17 cellular contexts compared by ENCODE assay signal in genomic region chr2:120220756-120221155, GRCh38. TPM values are rescaled to one million over a fixed set of nuclear protein-coding genes. Genes with fewer than 3 reads are reported as not detected.
DNase-seq lines count a peak whose midpoint lies in the region; ATAC-seq, FAIRE-seq and TF ChIP-seq lines count a peak whose summit lies in the region.
"Had no signal": no experiment of that assay in that cellular context is flagged by ENCODE, and none has a peak within 500 bp of the region (broad histone marks: within the 10 kb centered on the region; RNA-seq: fewer than 3 reads in every experiment).

No MANE protein-coding gene starts in this region.

- TF ChIP-seq EP300 in A549 (IDR thresholded peaks at IDR 0.05) (no peak), upper lobe of left lung (IDR thresholded peaks at IDR 0.05) (no peak)

- TF ChIP-seq POLR2A in A549 (IDR thresholded peaks at IDR 0.05; ENCODE audit: low read length) (no peak), upper lobe of left lung (IDR thresholded peaks at IDR 0.05) (no peak)

- 91% methylated on average over 2 of the region's 2 CpGs for WGBS in A549 (ENCODE audit: missing lambda C conversion rate)
- 82 to 83% methylated on average over 2 of the region's 2 CpGs for WGBS in upper lobe of left lung, 2 donors

- H3K9me3 ChIP-seq in A549, result no peaks in the 10 kb centered on the region
- H3K9me3 ChIP-seq in CD4-positive, alpha-beta memory T cell (ENCODE audit: control insufficient read depth in 1 of 2, low read length in 2 of 2), result no peaks in the 10 kb centered on the region
- no peaks in the 10 kb centered on the region for H3K9me3 ChIP-seq in upper lobe of left lung

- intact Hi-C loops in CD4-positive, alpha-beta memory T cell (cut with micrococcal nuclease), result loop anchor here (5.0 kb wide), 1 partner anchor 113 kb away; no protein-coding TSS in a partner anchor

- no peak overlapping the region for H3K4me3 ChIP-seq in A549
- no peak overlapping the region for H3K4me3 ChIP-seq in CD4-positive, alpha-beta memory T cell (ENCODE audit: low read length in 2 of 2)
- H3K4me3 ChIP-seq in upper lobe of left lung, result no peak overlapping the region
- H3K4me3 ChIP-seq: dorsolateral prefrontal cortex had no signal

- FAIRE-seq in A549 (lab: Jason Lieb, UNC), result no peak

- H3K36me3 Mint-ChIP-seq in CD4-positive, alpha-beta memory T cell, result peaks cover 24 to 35% of the 10 kb centered on the region in 2 donors
- peaks cover 12 to 22% of the 10 kb centered on the region in 2 donors for H3K36me3 Mint-ChIP-seq in activated T-cell treated with anti-CD3 and anti-CD28 coated beads, Interleukin-2, amount 50 U/mL, for 72 hours (ENCODE audit: insufficient read depth in 2 of 2)
- H3K36me3 Mint-ChIP-seq in memory B cell (peaks cover 19% of the 10 kb centered on the region), nephron progenitor cell (ENCODE audit: low read depth) (peaks cover 40% of the 10 kb centered on the region), type B pancreatic cell (peaks cover 43% of the 10 kb centered on the region)

- H3K27ac Mint-ChIP-seq in CD4-positive, alpha-beta memory T cell, result peak overlapping the region in 4 of 7 donors; percentile 29 to 97 (median 84)
- H3K27ac Mint-ChIP-seq in activated T-cell treated with anti-CD3 and anti-CD28 coated beads, Interleukin-2, amount 50 U/mL, for 72 hours, result no peak overlapping the region
- H3K27ac Mint-ChIP-seq in memory B cell (no peak overlapping the region), nephron progenitor cell (no peak overlapping the region), type B pancreatic cell (no peak overlapping the region)

- peaks cover 0 to 8% (median 0%) of the 10 kb centered on the region in 8 donors for H3K9me3 Mint-ChIP-seq in CD4-positive, alpha-beta memory T cell
- H3K9me3 Mint-ChIP-seq in activated T-cell treated with anti-CD3 and anti-CD28 coated beads, Interleukin-2, amount 50 U/mL, for 72 hours, result peaks cover 3 to 8% of the 10 kb centered on the region in 2 donors
- H3K9me3 Mint-ChIP-seq in memory B cell, result peaks cover 2% of the 10 kb centered on the region
- peaks cover 37% of the 10 kb centered on the region for H3K9me3 Mint-ChIP-seq in nephron progenitor cell
- H3K9me3 Mint-ChIP-seq in type B pancreatic cell, result peaks cover 13% of the 10 kb centered on the region

- TF ChIP-seq CTCF in A549 (IDR thresholded peaks at IDR 0.05), result no peak
- no peak for TF ChIP-seq CTCF in upper lobe of left lung (IDR thresholded peaks at IDR 0.05)
- no peak for TF ChIP-seq CTCF in nephron progenitor cell (IDR thresholded peaks at IDR 0.05)
- TF ChIP-seq CTCF in type B pancreatic cell (conservative IDR thresholded peaks at IDR 0.05), result no peak

- no peak for TF ChIP-seq RAD21 in A549 (conservative IDR thresholded peaks at IDR 0.05 in 1 of 2, IDR thresholded peaks at IDR 0.05 in 1 of 2)

- H3K36me3 ChIP-seq in CD4-positive, alpha-beta memory T cell (ENCODE audit: insufficient read depth, low read length), result no peaks in the 10 kb centered on the region
- H3K36me3 ChIP-seq in upper lobe of left lung, result peaks cover 0 to 19% (median 0%) of the 10 kb centered on the region in 4 donors

- ATAC-seq in A549, result no peak
- no peak for ATAC-seq in activated T-cell treated with anti-CD3 and anti-CD28 coated beads, Interleukin-2, amount 50 U/mL, for 72 hours (replicated peaks in 1 of 2)
- no peak for ATAC-seq in memory B cell (ENCODE audit: low read depth)
- ATAC-seq in GM18868 (IDR thresholded peaks at IDR 0.05; ENCODE audit: unreplicated experiment), result no peak
- ATAC-seq in upper lobe of left lung (ENCODE audit: low FRiP score in 2 of 2), result no peak

- H3K27ac ChIP-seq in A549, result no peak overlapping the region
- H3K27ac ChIP-seq in CD4-positive, alpha-beta memory T cell (ENCODE audit: low read depth, low read length), result no peak overlapping the region
- no peak overlapping the region for H3K27ac ChIP-seq in upper lobe of left lung
- H3K27ac ChIP-seq: brain microvascular endothelial cell, dorsolateral prefrontal cortex, KMS-11 had no signal

- POLR2A ChIA-PET in A549 (lab: Yijun Ruan, JAX), result no interaction called here
- POLR2A ChIA-PET in CD4-positive, alpha-beta memory T cell (lab: Charles Lee; ENCODE audit: partially characterized antibody), result interaction anchor here (1.6 to 3.9 kb wide), 2 partner anchors 11 to 31 kb away, joined by 7 to 32 read pairs; partner anchors contain the start of gene RALB

- peak overlapping the region in 5 of 8 donors; percentile 4 to 88 (median 47) for H3K4me3 Mint-ChIP-seq in CD4-positive, alpha-beta memory T cell
- peak overlapping the region; percentile 62 to 84 for H3K4me3 Mint-ChIP-seq in activated T-cell treated with anti-CD3 and anti-CD28 coated beads, Interleukin-2, amount 50 U/mL, for 72 hours
- H3K4me3 Mint-ChIP-seq in memory B cell (peak overlapping the region; percentile 4), nephron progenitor cell (no peak overlapping the region), type B pancreatic cell (no peak overlapping the region)

- peak overlapping the region; percentile 88; the same call in 2 of the 3 replicates for H3K4me2 ChIP-seq in A549

- CTCF ChIA-PET in A549 (lab: Yijun Ruan, JAX), result interaction anchor here (0.7 to 1.5 kb wide), 2 partner anchors 46 to 92 kb away, joined by 3 to 4 read pairs; no protein-coding TSS in a partner anchor
- CTCF ChIA-PET in CD4-positive, alpha-beta memory T cell (lab: Charles Lee; ENCODE audit: partially characterized antibody), result no interaction called here

- no peak for DNase-seq in A549 (ENCODE audit: low read depth in 1 of 2, low spot score in 1 of 2)
- no peak for DNase-seq in CD4-positive, alpha-beta memory T cell
- DNase-seq in activated T-cell treated with anti-CD3 and anti-CD28 coated beads, Interleukin-2, amount 50 U/mL, for 72 hours, result no peak
- DNase-seq in memory B cell (ENCODE audit: low spot score in 2 of 2), result no peak
- no peak for DNase-seq in upper lobe of left lung
- DNase-seq in nephron progenitor cell, result no peak
- no peak for DNase-seq in type B pancreatic cell (ENCODE audit: extremely low spot score, unreplicated experiment)
- DNase-seq: activated CD4-positive, alpha-beta T cell treated with anti-CD3 and anti-CD28 coated beads for 1 hour; activated effector memory CD4-positive, alpha-beta T cell treated with anti-CD3 and anti-CD28 coated beads, Interleukin-2, amount 50 U/mL, for 16 hours; brain microvascular endothelial cell; NCI-H1694 treated with DMSO at 0.1 percent for 48 hours; NCI-H510A treated with DMSO at 0.1 percent for 48 hours; substantia nigra had no signal

- no peaks in the 10 kb centered on the region for H3K27me3 Mint-ChIP-seq in CD4-positive, alpha-beta memory T cell
- no peaks in the 10 kb centered on the region for H3K27me3 Mint-ChIP-seq in activated T-cell treated with anti-CD3 and anti-CD28 coated beads, Interleukin-2, amount 50 U/mL, for 72 hours (ENCODE audit: low read depth)
- H3K27me3 Mint-ChIP-seq in memory B cell (no peaks in the 10 kb centered on the region), nephron progenitor cell (ENCODE audit: low read depth, poor library complexity) (peaks cover 27% of the 10 kb centered on the region), type B pancreatic cell (peaks cover 3% of the 10 kb centered on the region)
- H3K27me3 Mint-ChIP-seq: B cell had no signal

- H3K4me1 ChIP-seq in A549 (peaks cover 22% of the 10 kb centered on the region), upper lobe of left lung (peaks cover 24 to 48% (median 29%) of the 10 kb centered on the region in 4 donors)
- H3K4me1 ChIP-seq in CD4-positive, alpha-beta memory T cell (ENCODE audit: insufficient read depth, low read length), result peaks cover 33% of the 10 kb centered on the region

- H3K27me3 ChIP-seq in CD4-positive, alpha-beta memory T cell (ENCODE audit: insufficient read depth, low read length), result no peaks in the 10 kb centered on the region
- H3K27me3 ChIP-seq in upper lobe of left lung, result no peaks in the 10 kb centered on the region
- H3K27me3 ChIP-seq: brain microvascular endothelial cell, dorsolateral prefrontal cortex had no signal

- H3K4me1 Mint-ChIP-seq in CD4-positive, alpha-beta memory T cell, result peaks cover 27 to 61% (median 40%) of the 10 kb centered on the region in 4 donors
- H3K4me1 Mint-ChIP-seq in activated T-cell treated with anti-CD3 and anti-CD28 coated beads, Interleukin-2, amount 50 U/mL, for 72 hours (ENCODE audit: low read depth), result peaks cover 35% of the 10 kb centered on the region
- H3K4me1 Mint-ChIP-seq in memory B cell (peaks cover 41% of the 10 kb centered on the region), nephron progenitor cell (peaks cover 24% of the 10 kb centered on the region), type B pancreatic cell (ENCODE audit: unreplicated experiment) (peaks cover 15% of the 10 kb centered on the region)

TF ChIP-seq in A549, 52 proteins besides CTCF, POLR2A, EP300 and RAD21:
- TF ChIP-seq HOXA7 (CRISPR knock-in tag; IDR thresholded peaks at IDR 0.05) (no peak), NPAS2 (CRISPR knock-in tag; IDR thresholded peaks at IDR 0.05; ENCODE audit: borderline replicate concordance) (no peak)
TF ChIP-seq in A549: peak in this region for 0.

RNA-seq across cellular contexts. Expression of gene TMEM185B, which starts 2.4 kb away (rescaled TPM):
- polyA plus RNA-seq in A549 (2011; rRNA removed), result 41.8 and 48.5 TPM in 2 replicates
- polyA plus RNA-seq in A549 (2012; cell fraction: cytosol; rRNA removed), result 45.8 and 58.0 TPM in 2 replicates
- 57.3 and 71.9 TPM in 2 replicates for polyA plus RNA-seq in A549 (2012; cell fraction: nucleus; rRNA removed)
- 28.7 to 31.5 TPM (median 30.3 TPM) in 3 replicates for polyA plus RNA-seq in A549 (2017; fragmentation: RNase III; extraction: RNeasy Plus Mini Kit Qiagen cat#74134 plus additional on column Dnase treatment)
- 24.1 and 30.9 TPM in 2 replicates for polyA minus RNA-seq in A549 (2011; rRNA and poly(A)+ RNA removed)
- total RNA-seq in CD4-positive, alpha-beta memory T cell, result 10 to 100 TPM; 20.3 to 20.8 TPM
- 10 to 100 TPM; 17.5 to 24.9 TPM for polyA plus RNA-seq in CD4-positive, alpha-beta memory T cell
- 10 to 100 TPM; 20.9 to 21.1 TPM for total RNA-seq in activated T-cell treated with anti-CD3 and anti-CD28 coated beads, Interleukin-2, amount 50 U/mL, for 72 hours
- 10 to 100 TPM; 15.3 to 29.3 (median 25.5) TPM for total RNA-seq in upper lobe of left lung
- total RNA-seq in type B pancreatic cell (ENCODE audit: low replicate concordance), result 23.0 and 27.2 TPM in 2 replicates

RNA-seq across cellular contexts. Expression of gene RALB, which starts 31.9 kb away (rescaled TPM):
- polyA plus RNA-seq in A549 (2011; rRNA removed) (65.9 and 72.9 TPM in 2 replicates), A549 (2017; fragmentation: RNase III; extraction: RNeasy Plus Mini Kit Qiagen cat#74134 plus additional on column Dnase treatment) (71.5 to 77.4 TPM (median 76.5 TPM) in 3 replicates)
- polyA plus RNA-seq in A549 (2012; cell fraction: cytosol; rRNA removed), result 33.6 and 34.3 TPM in 2 replicates
- 10.4 and 19.1 TPM in 2 replicates for polyA plus RNA-seq in A549 (2012; cell fraction: nucleus; rRNA removed)
- polyA minus RNA-seq in A549 (2011; rRNA and poly(A)+ RNA removed), result 21.5 and 22.6 TPM in 2 replicates
- total RNA-seq in CD4-positive, alpha-beta memory T cell, result 10 to 100 TPM; 14.0 TPM
- 10 to 100 TPM; 34.8 to 50.4 TPM for polyA plus RNA-seq in CD4-positive, alpha-beta memory T cell
- total RNA-seq in activated T-cell treated with anti-CD3 and anti-CD28 coated beads, Interleukin-2, amount 50 U/mL, for 72 hours, result 10 to 100 TPM; 52.9 to 53.1 TPM
- total RNA-seq in upper lobe of left lung (10 to 100 TPM; 23.0 to 85.8 (median 46.5) TPM), type B pancreatic cell (ENCODE audit: low replicate concordance) (40.4 and 48.1 TPM in 2 replicates)

Comparison
In these comparisons a context has a peak if more than half of its experiments do, and no peak if none do; other contexts are left out.
1. H3K27ac Mint-ChIP-seq: peak in CD4-positive, alpha-beta memory T cell (4 of 7); none in activated T-cell treated with anti-CD3 and anti-CD28 coated beads, Interleukin-2, amount 50 U/mL, for 72 hours (single experiment), memory B cell (single experiment), nephron progenitor cell (single experiment) and type B pancreatic cell (single experiment).
2. H3K4me3 Mint-ChIP-seq: peak in CD4-positive, alpha-beta memory T cell (5 of 8), activated T-cell treated with anti-CD3 and anti-CD28 coated beads, Interleukin-2, amount 50 U/mL, for 72 hours (2 of 2) and memory B cell (single experiment); none in nephron progenitor cell (single experiment) and type B pancreatic cell (single experiment).